Comparison of ENCODE assay signal across 10 cellular contexts in the genomic region with DNA sequence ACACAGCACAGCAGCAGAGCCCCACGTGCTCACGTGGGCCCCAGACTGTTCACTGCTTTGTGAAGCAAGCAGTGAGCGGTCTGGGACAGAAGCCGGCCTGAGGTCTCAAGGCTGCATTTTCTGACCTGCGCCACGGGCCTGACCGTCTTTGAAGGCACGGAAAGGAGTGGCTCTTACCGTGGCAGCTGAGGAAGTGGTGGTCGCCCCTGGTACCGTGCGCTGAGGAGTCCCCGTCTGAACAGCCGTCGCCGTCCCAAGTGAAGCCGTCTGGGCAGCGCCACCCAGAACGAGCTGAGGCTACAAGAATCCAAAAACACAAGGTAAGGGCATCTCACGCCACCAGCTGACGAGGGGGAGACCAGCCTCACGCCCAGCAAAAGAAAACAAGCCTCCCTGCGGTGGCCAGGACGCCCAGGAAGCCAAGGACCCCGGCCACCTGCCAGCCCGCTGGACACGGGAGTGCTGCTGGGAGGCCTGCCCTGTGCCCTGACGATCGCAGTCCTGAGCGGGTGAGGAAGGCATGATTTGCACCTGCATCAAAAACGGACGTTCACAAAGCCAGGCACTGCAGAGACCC.
"Had no signal": no experiment of that assay in that cellular context is flagged by ENCODE, and none has a peak within 500 bp of the region (broad histone marks: within the 10 kb centered on the region; RNA-seq: fewer than 3 reads in every experiment).

No MANE protein-coding gene starts in this region.

- H3K4me2 ChIP-seq: PC-9, SK-N-SH had no signal

- H3K4me3 ChIP-seq: PC-9, Peyer's patch had no signal

- H3K9me3 ChIP-seq: Peyer's patch, SK-N-SH had no signal

- H2AFZ ChIP-seq: PC-9 had no signal

- H3K4me1 ChIP-seq: Peyer's patch had no signal

- DNase-seq: NCI-H187, NCI-H2081 treated with DMSO at 0.1 percent for 48 hours, NCI-H226, NCI-H510A, NCI-H524 treated with DMSO at 0.1 percent for 48 hours, NCI-H774, PC-9, Peyer's patch, SK-N-SH, T-cell had no signal

- H3K27ac ChIP-seq: PC-9, Peyer's patch had no signal

- H3K9ac ChIP-seq: SK-N-SH had no signal

- H3K27me3 ChIP-seq: Peyer's patch had no signal
